17 cellular contexts compared by ENCODE assay signal in the genomic region with DNA sequence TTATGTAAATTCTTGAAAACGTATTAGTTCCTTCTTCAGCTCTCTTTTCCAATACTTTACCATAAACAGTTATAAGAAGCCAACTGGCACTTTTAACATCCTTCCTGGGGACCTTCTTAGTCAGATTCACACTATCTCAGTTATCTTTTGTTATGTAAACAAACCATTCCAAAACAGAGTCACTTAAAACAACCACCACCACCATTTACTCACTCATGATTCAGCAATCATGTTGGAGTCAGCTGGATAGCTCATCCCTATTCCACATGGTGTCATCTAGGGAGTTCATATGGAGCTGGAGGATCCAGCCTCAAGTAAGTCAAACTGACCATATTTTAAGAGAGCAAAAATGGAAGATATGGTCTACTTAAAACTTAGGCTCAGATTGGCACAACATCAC.
DNase-seq lines count a peak whose midpoint lies in the region; ATAC-seq, FAIRE-seq and TF ChIP-seq lines count a peak whose summit lies in the region.
"Had no signal": no experiment of that assay in that cellular context is flagged by ENCODE, and none has a peak within 500 bp of the region (broad histone marks: within the 10 kb centered on the region; RNA-seq: fewer than 3 reads in every experiment).

No MANE protein-coding gene starts in this region.

- no peak overlapping the region for H3K4me2 ChIP-seq in mesendoderm (ENCODE audit: low read length)

- no peak overlapping the region for H3K4ac ChIP-seq in mesendoderm (ENCODE audit: low read depth, low read length)

- no peak overlapping the region for H2BK15ac ChIP-seq in mesendoderm (replicated peaks; ENCODE audit: low read depth)

- no peak overlapping the region for H2AK5ac ChIP-seq in mesendoderm (ENCODE audit: low read length)

- no peak overlapping the region for H4K5ac ChIP-seq in mesendoderm (ENCODE audit: low read length)

- no peak overlapping the region for H2BK120ac ChIP-seq in mesendoderm (ENCODE audit: low read depth, low read length)

- no peak overlapping the region for H3K23ac ChIP-seq in mesendoderm (ENCODE audit: low read length)

- H3K27ac ChIP-seq in mesendoderm (ENCODE audit: low read depth, low read length) (no peak overlapping the region), aorta (ENCODE audit: low read depth in 1 of 2, low read length in 2 of 2) (no peak overlapping the region)
- H3K27ac ChIP-seq: SJSA1 had no signal

- H3K36me3 ChIP-seq in bronchial epithelial cell (ENCODE audit: control insufficient read depth, insufficient read depth, low read length) (no peaks in the 10 kb centered on the region), mesendoderm (ENCODE audit: control insufficient read depth, insufficient read depth, low read length) (no peaks in the 10 kb centered on the region), aorta (ENCODE audit: control insufficient read depth in 1 of 2, insufficient read depth in 2 of 2, low read length in 1 of 2) (no peaks in the 10 kb centered on the region)
- H3K36me3 ChIP-seq: BE2C, SJSA1 had no signal

- no peak overlapping the region for H4K8ac ChIP-seq in mesendoderm (ENCODE audit: low read depth, low read length)

- no peak overlapping the region for H3K4me3 ChIP-seq in bronchial epithelial cell (ENCODE audit: low read depth, low read length)
- no peak overlapping the region for H3K4me3 ChIP-seq in mesendoderm (ENCODE audit: low read length)
- H3K4me3 ChIP-seq in aorta (ENCODE audit: low read length in 2 of 2): no peak overlapping the region
- H3K4me3 ChIP-seq: SJSA1 had no signal

- H2BK5ac ChIP-seq in mesendoderm (ENCODE audit: low read length): no peak overlapping the region

- FAIRE-seq in bronchial epithelial cell (lab: Jason Lieb, UNC): peak; percentile 23
- FAIRE-seq: GM12891 had no signal

- H3K79me2 ChIP-seq in mesendoderm (ENCODE audit: control insufficient read depth, insufficient read depth, low read length): no peaks in the 10 kb centered on the region

- no peaks in the 10 kb centered on the region for H3K27me3 ChIP-seq in bronchial epithelial cell (ENCODE audit: control insufficient read depth, insufficient read depth, low read length)
- H3K27me3 ChIP-seq in mesendoderm (ENCODE audit: insufficient read depth, low read length, poor library complexity): no peaks in the 10 kb centered on the region
- H3K27me3 ChIP-seq in aorta (ENCODE audit: control insufficient read depth in 1 of 2, insufficient read depth in 2 of 2, low read length in 1 of 2): no peaks in the 10 kb centered on the region
- H3K27me3 ChIP-seq: BE2C, SJSA1 had no signal

- no peaks in the 10 kb centered on the region for H3K79me1 ChIP-seq in mesendoderm (ENCODE audit: low read length)

- ATAC-seq in aorta (ENCODE audit: low FRiP score): no peak
- ATAC-seq: CD8-positive, alpha-beta T cell had no signal

- H3K9ac ChIP-seq in mesendoderm (ENCODE audit: low read length): no peak overlapping the region

- H3K9me3 ChIP-seq in aorta (ENCODE audit: control insufficient read depth, low read length): peaks cover 7% of the 10 kb centered on the region
- H3K9me3 ChIP-seq: BE2C had no signal

- H3K18ac ChIP-seq in mesendoderm (ENCODE audit: low read length): no peak overlapping the region

- intact Hi-C loops in aorta (cut with DNase I): no loop called here

- WGBS in mesendoderm (ENCODE audit: extremely low coverage, insufficient coverage, low lambda C conversion rate): no CpG with 5 or more reads among the region's 1 CpG
- whole genome bisulfite sequencing in aorta, 2 donors: 75 to 84% methylated on average over 1 of the region's 1 CpG

- TF ChIP-seq CTCF in bronchial epithelial cell (IDR thresholded peaks at IDR 0.05; ENCODE audit: insufficient read depth, low read length, severe bottlenecking): no peak

- DNase-seq in Caki2 (ENCODE audit: low read depth) (peak; percentile 12), HS-5 (ENCODE audit: low read depth) (peak; percentile 54), bronchial epithelial cell (ENCODE audit: low read depth) (peak; percentile 35), mesendoderm (peak; percentile 47), NCI-H146 (lab: John Stamatoyannopoulos, UW) (no peak), aorta (no peak), NCI-H1105 (lab: John Stamatoyannopoulos, UW) (no peak)
- no peak for DNase-seq in activated CD8-positive, alpha-beta memory T cell treated with anti-CD3 and anti-CD28 coated beads, Interleukin-2, amount 50 U/mL, for 4 hours
- DNase-seq: BE2C; CD8-positive, alpha-beta T cell; DMS 273 treated with DMSO at 0.1 percent for 48 hours; NCI-H1436; NCI-H2081; NCI-H510A treated with DMSO at 0.1 percent for 48 hours; SW 1271 had no signal

- H3K4me1 ChIP-seq in mesendoderm (ENCODE audit: control insufficient read depth, low read depth, low read length): peaks cover 3% of the 10 kb centered on the region
- no peaks in the 10 kb centered on the region for H3K4me1 ChIP-seq in aorta (ENCODE audit: control insufficient read depth in 1 of 2, insufficient read depth in 2 of 2, low read length in 2 of 2)
- H3K4me1 ChIP-seq: BE2C had no signal

- no peak overlapping the region for H3K56ac ChIP-seq in mesendoderm (ENCODE audit: low read length)

- in situ Hi-C loops in Caki2 (cut with HindIII; ENCODE audit: low pct_unique_long_range_greater_than_20kb, low sequenced_read_pairs): no loop called here

Comparison
In these comparisons a context has a peak if more than half of its experiments do, and no peak if none do; other contexts are left out.
1. DNase-seq: peak in Caki2 (single experiment), HS-5 (single experiment), bronchial epithelial cell (single experiment) and mesendoderm (single experiment); none in NCI-H146 (single experiment), aorta (0 of 2), activated CD8-positive, alpha-beta memory T cell treated with anti-CD3 and anti-CD28 coated beads, Interleukin-2, amount 50 U/mL, for 4 hours (single experiment) and NCI-H1105 (single experiment).